Comparison of ENCODE assay signal across 9 cellular contexts in the genomic region with DNA sequence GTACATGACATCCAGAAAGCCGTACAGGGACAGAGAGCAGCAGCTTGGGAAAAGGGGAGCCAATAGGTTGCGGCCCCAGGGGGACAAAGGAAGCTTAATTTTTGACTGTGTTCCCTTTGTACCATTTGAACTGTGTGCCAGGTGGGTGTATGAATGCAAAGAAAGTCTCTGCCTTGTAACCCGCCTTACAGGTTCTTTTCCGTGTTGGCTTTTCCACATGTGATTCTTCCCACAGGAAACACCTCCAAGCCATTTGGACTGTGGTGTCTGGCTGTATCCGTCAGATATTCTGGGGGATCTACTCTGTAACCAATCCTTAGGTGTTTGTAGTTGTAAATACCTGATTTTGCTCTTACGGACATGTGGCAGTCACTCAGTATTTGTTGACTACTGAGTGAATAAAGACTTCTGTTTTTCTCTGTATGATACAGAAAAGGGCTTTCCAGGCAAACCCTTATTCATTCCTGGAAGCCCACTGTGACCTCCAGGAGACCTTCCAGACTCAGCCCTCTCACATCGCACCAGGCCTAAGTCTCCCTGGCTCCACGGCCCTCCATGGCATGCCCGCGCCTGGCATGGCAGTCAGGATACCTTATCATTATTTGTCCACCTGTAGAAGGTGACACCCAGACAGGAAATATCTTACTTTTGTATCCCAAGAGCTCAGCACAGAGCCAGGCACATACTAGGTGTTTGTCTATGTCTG. TPM values are rescaled to one million over a fixed set of nuclear protein-coding genes. Genes with fewer than 3 reads are reported as not detected.
DNase-seq lines count a peak whose midpoint lies in the region; ATAC-seq, FAIRE-seq and TF ChIP-seq lines count a peak whose summit lies in the region.
"Had no signal": no experiment of that assay in that cellular context is flagged by ENCODE, and none has a peak within 500 bp of the region (broad histone marks: within the 10 kb centered on the region; RNA-seq: fewer than 3 reads in every experiment).

No MANE protein-coding gene starts in this region.

- no peak for DNase-seq in activated CD4-positive, alpha-beta T cell treated with anti-CD3 and anti-CD28 coated beads, Interleukin-2, amount 10 ng/mL, durations not matched to agents 24 days and 14 days
- DNase-seq in activated CD4-positive, alpha-beta T cell treated with anti-CD3 and anti-CD28 coated beads for 1 hour, result no peak
- DNase-seq in astrocyte (ENCODE audit: low read depth), result no peak
- peak in 1 of 3 donors; percentile 33 for DNase-seq in right lobe of liver
- DNase-seq in occipital lobe (lab: John Stamatoyannopoulos, UW), result no peak

- intact Hi-C loops in activated CD4-positive, alpha-beta T cell treated with anti-CD3 and anti-CD28 coated beads, Interleukin-2, amount 10 ng/mL, durations not matched to agents 24 days and 14 days (cut with micrococcal nuclease), result no loop called here
- intact Hi-C loops in right lobe of liver (cut with DNase I), result no loop called here

- no peak for FAIRE-seq in astrocyte (lab: Jason Lieb, UNC)
- FAIRE-seq: colon had no signal

- H3K9me3 ChIP-seq in astrocyte (ENCODE audit: insufficient read depth, low read depth, low read length) (no peaks in the 10 kb centered on the region), right lobe of liver (no peaks in the 10 kb centered on the region), stomach smooth muscle (ENCODE audit: control insufficient read depth in 2 of 2, low read length in 2 of 2) (no peaks in the 10 kb centered on the region)

- peaks cover 48% of the 10 kb centered on the region for H3K79me2 ChIP-seq in astrocyte (ENCODE audit: insufficient read depth, low read length)

- peaks cover 9% of the 10 kb centered on the region for H3K4me1 Mint-ChIP-seq in activated CD4-positive, alpha-beta T cell treated with anti-CD3 and anti-CD28 coated beads, Interleukin-2, amount 10 ng/mL, durations not matched to agents 24 days and 14 days
- H3K4me1 Mint-ChIP-seq in astrocyte (ENCODE audit: low read depth, unreplicated experiment), result peaks cover 31% of the 10 kb centered on the region

- H4K20me1 ChIP-seq in astrocyte (ENCODE audit: insufficient read depth, low read length), result peaks cover 50% of the 10 kb centered on the region

- no peak overlapping the region for H3K27ac Mint-ChIP-seq in activated CD4-positive, alpha-beta T cell treated with anti-CD3 and anti-CD28 coated beads, Interleukin-2, amount 10 ng/mL, durations not matched to agents 24 days and 14 days
- H3K27ac Mint-ChIP-seq in astrocyte (ENCODE audit: unreplicated experiment), result peak overlapping the region; percentile 89

- peaks cover 57% of the 10 kb centered on the region for H3K27me3 Mint-ChIP-seq in activated CD4-positive, alpha-beta T cell treated with anti-CD3 and anti-CD28 coated beads, Interleukin-2, amount 10 ng/mL, durations not matched to agents 24 days and 14 days
- peaks cover 13% of the 10 kb centered on the region for H3K27me3 Mint-ChIP-seq in astrocyte (ENCODE audit: low read depth, unreplicated experiment)

- H3K36me3 ChIP-seq in astrocyte (ENCODE audit: insufficient read depth, low read length) (no peaks in the 10 kb centered on the region), right lobe of liver (no peaks in the 10 kb centered on the region), stomach smooth muscle (ENCODE audit: control insufficient read depth in 2 of 2, insufficient read depth in 2 of 2, low read length in 2 of 2) (peaks cover 3 to 12% of the 10 kb centered on the region in 2 donors)

- H3K9me3 Mint-ChIP-seq in activated CD4-positive, alpha-beta T cell treated with anti-CD3 and anti-CD28 coated beads, Interleukin-2, amount 10 ng/mL, durations not matched to agents 24 days and 14 days, result no peaks in the 10 kb centered on the region
- H3K9me3 Mint-ChIP-seq in astrocyte (ENCODE audit: unreplicated experiment), result no peaks in the 10 kb centered on the region

- no peak overlapping the region for H2AFZ ChIP-seq in astrocyte (ENCODE audit: low read depth, low read length)

- no peaks in the 10 kb centered on the region for H3K27me3 ChIP-seq in astrocyte (ENCODE audit: insufficient read depth, low read length)
- no peaks in the 10 kb centered on the region for H3K27me3 ChIP-seq in right lobe of liver
- no peaks in the 10 kb centered on the region for H3K27me3 ChIP-seq in stomach smooth muscle (ENCODE audit: control insufficient read depth in 1 of 2, insufficient read depth in 2 of 2, low read length in 2 of 2)

- peak overlapping the region; percentile 91 for H3K4me3 ChIP-seq in astrocyte (ENCODE audit: insufficient read depth, low read depth, low read length)
- H3K4me3 ChIP-seq in right lobe of liver, result peak overlapping the region; percentile 43 to 78 (median 62)
- H3K4me3 ChIP-seq in stomach smooth muscle (ENCODE audit: low read length in 2 of 2), result peak overlapping the region; percentile 34 to 81

- peak overlapping the region; percentile 86 for H3K9ac ChIP-seq in astrocyte (ENCODE audit: low read length)
- H3K9ac ChIP-seq in stomach smooth muscle (ENCODE audit: low read length in 2 of 2), result peak overlapping the region; percentile 67 to 74

- TF ChIP-seq CTCF in astrocyte (IDR thresholded peaks at IDR 0.05; ENCODE audit: insufficient read depth, low read depth, low read length) (no peak), right lobe of liver (IDR thresholded peaks at IDR 0.05) (no peak)

- WGBS in right lobe of liver (ENCODE audit: insufficient coverage, low coverage, low lambda C conversion rate, missing lambda C conversion rate), result 88% methylated on average over 7 of the region's 10 CpGs

- ATAC-seq in right lobe of liver, result no peak
- ATAC-seq in GM18868 (IDR thresholded peaks at IDR 0.05; ENCODE audit: unreplicated experiment), result no peak
- no peak for ATAC-seq in HG03460 (IDR thresholded peaks at IDR 0.05; ENCODE audit: unreplicated experiment)

- H3K27ac ChIP-seq in astrocyte (ENCODE audit: low read depth, low read length) (no peak overlapping the region), right lobe of liver (no peak overlapping the region), stomach smooth muscle (ENCODE audit: low read length) (peak overlapping the region; percentile 46)

- H3K4me2 ChIP-seq in astrocyte (ENCODE audit: low read length), result peak overlapping the region; percentile 97

- H3K4me1 ChIP-seq in astrocyte (ENCODE audit: insufficient read depth, low read length) (peaks cover 13% of the 10 kb centered on the region), right lobe of liver (peaks cover 0 to 8% (median 1%) of the 10 kb centered on the region in 4 donors), stomach smooth muscle (ENCODE audit: control insufficient read depth, insufficient read depth, low read length) (peaks cover 62% of the 10 kb centered on the region)

- no peak for TF ChIP-seq POLR2A in right lobe of liver (IDR thresholded peaks at IDR 0.05)

- H3K36me3 Mint-ChIP-seq in activated CD4-positive, alpha-beta T cell treated with anti-CD3 and anti-CD28 coated beads, Interleukin-2, amount 10 ng/mL, durations not matched to agents 24 days and 14 days (ENCODE audit: low read depth), result no peaks in the 10 kb centered on the region
- H3K36me3 Mint-ChIP-seq in astrocyte (ENCODE audit: low read depth, unreplicated experiment), result peaks cover 11% of the 10 kb centered on the region

- H3K4me3 Mint-ChIP-seq in activated CD4-positive, alpha-beta T cell treated with anti-CD3 and anti-CD28 coated beads, Interleukin-2, amount 10 ng/mL, durations not matched to agents 24 days and 14 days, result peak overlapping the region; percentile 69
- H3K4me3 Mint-ChIP-seq in astrocyte (ENCODE audit: unreplicated experiment), result peak overlapping the region; percentile 92

RNA-seq across cellular contexts. Expression of a gene that starts 1.2 kb away (rescaled TPM):
- total RNA-seq in activated CD4-positive, alpha-beta T cell treated with anti-CD3 and anti-CD28 coated beads, Interleukin-2, amount 10 ng/mL, durations not matched to agents 24 days and 14 days, result 210 and 216 TPM in 2 replicates
- total RNA-seq in astrocyte, result 83.3 and 84.1 TPM in 2 replicates
- 10 to 100 TPM; 29.4 to 56.3 (median 49.7) TPM for total RNA-seq in right lobe of liver
- total RNA-seq in occipital lobe, result 29.0 TPM

RNA-seq across cellular contexts. Expression of a gene that starts 38.1 kb away (rescaled TPM):
- 0.26 TPM in 1 of 2 replicates, not detected in the other for total RNA-seq in activated CD4-positive, alpha-beta T cell treated with anti-CD3 and anti-CD28 coated beads, Interleukin-2, amount 10 ng/mL, durations not matched to agents 24 days and 14 days
- 0.34 and 1.4 TPM in 2 replicates for total RNA-seq in astrocyte
- total RNA-seq in right lobe of liver, result 100 to 1,000 TPM in 2 of 6 experiments, 10 to 100 TPM in 4; 57.5 to 129 (median 77.9) TPM
- total RNA-seq in occipital lobe, result 0.16 TPM

Comparison
In these comparisons a context has a peak if more than half of its experiments do, and no peak if none do; other contexts are left out.
1. RNA of a gene that starts 38.1 kb away (total RNA-seq): 57.5 to 129 TPM in right lobe of liver; 0.34 to 1.4 TPM in astrocyte, 0.26 TPM in activated CD4-positive, alpha-beta T cell treated with anti-CD3 and anti-CD28 coated beads, Interleukin-2, amount 10 ng/mL, durations not matched to agents 24 days and 14 days and 0.16 TPM in occipital lobe (single experiment); every median in the first group is over 10 times any median in the second.
2. Peak in every context shown above with its lines, with median percentiles within 50 percentile points of each other: H3K4me3 ChIP-seq.